In genomic region chr16:88740727-88741055, GRCh38 we compare ENCODE assay signal across 21 cellular contexts. TPM values are rescaled to one million over a fixed set of nuclear protein-coding genes. Genes with fewer than 3 reads are reported as not detected.
DNase-seq lines count a peak whose midpoint lies in the region; ATAC-seq, FAIRE-seq and TF ChIP-seq lines count a peak whose summit lies in the region.
"Had no signal": no experiment of that assay in that cellular context is flagged by ENCODE, and none has a peak within 500 bp of the region (broad histone marks: within the 10 kb centered on the region; RNA-seq: fewer than 3 reads in every experiment).

No MANE protein-coding gene starts in this region.

- H3K23ac ChIP-seq in neuronal stem cell (ENCODE audit: low read depth, low read length, poor library complexity), result peak overlapping the region; percentile 80

- no TSS peak for BruUV-seq in GM12878 (replicated peaks; lab: Mats Ljungman, UMichigan)

- no peak overlapping the region for H3K18ac ChIP-seq in neuronal stem cell (ENCODE audit: low read length)

- no peak overlapping the region for H3K4me3 ChIP-seq in BLaER1
- H3K4me3 ChIP-seq in HEK293 (ENCODE audit: low read depth, low read length), result no peak overlapping the region
- no peak overlapping the region for H3K4me3 ChIP-seq in GM12878
- H3K4me3 ChIP-seq in neuronal stem cell (ENCODE audit: low read length in 2 of 2), result no peak overlapping the region
- H3K4me3 ChIP-seq: BLaER1 treated with 17β-estradiol and CSF1 and Interleukin-3, amounts not matched to agents 10 nM and 100 nM; GM23248 had no signal

- intact Hi-C loops in GM12878 (cut with micrococcal nuclease; ENCODE audit: unreplicated experiment), result loop anchor here (10.0 kb wide), 1 partner anchor 474 kb away; the partner anchor contains the start of gene ZNF778

- H3K4me3 Mint-ChIP-seq in naive thymus-derived CD8-positive, alpha-beta T cell, result no peak overlapping the region
- H3K4me3 Mint-ChIP-seq: B cell; CD4-positive, alpha-beta memory T cell; H9 had no signal

- 84% methylated on average over 12 of the region's 12 CpGs for WGBS in GM12878 (ENCODE audit: insufficient coverage, insufficient replicate concordance, low lambda C conversion rate, missing lambda C conversion rate)
- WGBS in neuronal stem cell (ENCODE audit: extremely low coverage in 2 of 2, insufficient read length in 2 of 2, insufficient replicate concordance in 1 of 2), 2 donors, result no CpG with 5 or more reads among the region's 12 CpGs

- no peak for TF ChIP-seq RAD21 in GM12878 (IDR thresholded peaks at IDR 0.05; ENCODE audit: insufficient read depth, low read depth, low read length)

- FAIRE-seq in GM12878 (lab: Jason Lieb, UNC), result no peak
- FAIRE-seq: A204.1, GM12891, GM18507 had no signal

- CTCF ChIA-PET in HEK293 (lab: Yijun Ruan, JAX), result interaction anchor here (1.1 to 1.5 kb wide), 2 partner anchors 20 to 43 kb away, joined by 3 read pairs; no protein-coding TSS in a partner anchor
- CTCF ChIA-PET in GM12878 (lab: Yijun Ruan, JAX), result interaction anchor here (0.6 kb wide), 1 partner anchor 10 kb away, joined by 4 read pairs; no protein-coding TSS in a partner anchor

- DNase-seq in GM12878 (ENCODE audit: low read depth, low spot score) (no peak), neuronal stem cell (ENCODE audit: low spot score) (no peak), SK-N-DZ (ENCODE audit: low spot score) (no peak)
- no peak for DNase-seq in naive thymus-derived CD8-positive, alpha-beta T cell
- DNase-seq: Calu3, COR-L47, DMS79, EL, GDM1, GM23248, H9 had no signal

- no peak overlapping the region for H4K91ac ChIP-seq in neuronal stem cell (ENCODE audit: low read depth, low read length, poor library complexity)

- no peak overlapping the region for H2BK15ac ChIP-seq in neuronal stem cell (ENCODE audit: low read length)

- no peak for ATAC-seq in GM12878
- ATAC-seq in naive thymus-derived CD8-positive, alpha-beta T cell, result no peak
- no peak for ATAC-seq in GM21717 (IDR thresholded peaks at IDR 0.05; ENCODE audit: unreplicated experiment)

- H3K4me1 ChIP-seq in BLaER1, result peaks cover 87% of the 10 kb centered on the region
- no peaks in the 10 kb centered on the region; the same call in 1 of the 2 replicates for H3K4me1 ChIP-seq in HEK293 (ENCODE audit: control insufficient read depth, insufficient read depth, low read length)
- H3K4me1 ChIP-seq in GM12878 (ENCODE audit: control insufficient read depth, insufficient read depth, low read length), result peaks cover 9% of the 10 kb centered on the region
- peaks cover 3 to 18% of the 10 kb centered on the region in 2 donors for H3K4me1 ChIP-seq in neuronal stem cell (ENCODE audit: control insufficient read depth in 2 of 2, insufficient read depth in 1 of 2, low read depth in 1 of 2, low read length in 2 of 2)

- peak overlapping the region in 1 of 10 donors; percentile 29 for H3K27ac Mint-ChIP-seq in naive thymus-derived CD8-positive, alpha-beta T cell
- H3K27ac Mint-ChIP-seq: B cell, H9 had no signal

- SMC1A ChIA-PET in GM12878 (lab: Charles Lee; ENCODE audit: uncharacterized antibody, unreplicated experiment), result no interaction called here

- peaks cover 0 to 2% (median 0%) of the 10 kb centered on the region in 3 donors for H3K36me3 Mint-ChIP-seq in naive thymus-derived CD8-positive, alpha-beta T cell

- no peaks in the 10 kb centered on the region; the same call in none of the 2 replicates for H3K79me2 ChIP-seq in GM12878 (ENCODE audit: control insufficient read depth, insufficient read depth, low read length)

- peak overlapping the region; percentile 38; the same call in 1 of the 2 replicates for H3K9ac ChIP-seq in BLaER1
- H3K9ac ChIP-seq in GM12878 (ENCODE audit: control insufficient read depth, insufficient read depth, low read length), result no peak overlapping the region
- peak overlapping the region; percentile 60 for H3K9ac ChIP-seq in neuronal stem cell (ENCODE audit: low read depth, low read length, poor library complexity)
- H3K9ac ChIP-seq: GM23248 had no signal

- TF ChIP-seq CTCF in HEK293 (tag by site-specific recombination; IDR thresholded peaks at IDR 0.05) (no peak), GM12878 (IDR thresholded peaks at IDR 0.05 in 2 of 3, conservative IDR thresholded peaks at IDR 0.05 in 1 of 3; ENCODE audit: control insufficient read depth in 2 of 3, extremely low read depth in 1 of 3, insufficient read depth in 1 of 3, low read depth in 3 of 3, low read length in 3 of 3) (no peak)

- TF ChIP-seq EP300 in GM12878 (IDR thresholded peaks at IDR 0.05; ENCODE audit: borderline replicate concordance in 1 of 2, control insufficient read depth in 1 of 2, low read depth in 2 of 2, low read length in 2 of 2), result no peak

- no peak overlapping the region for H3K14ac ChIP-seq in neuronal stem cell (ENCODE audit: low read length)

- no peaks in the 10 kb centered on the region for H3K9me3 Mint-ChIP-seq in naive thymus-derived CD8-positive, alpha-beta T cell
- H3K9me3 Mint-ChIP-seq: CD4-positive, alpha-beta memory T cell; H9 had no signal

- H2AK5ac ChIP-seq in neuronal stem cell (ENCODE audit: low read depth, low read length), result peak overlapping the region; percentile 70

- H2BK120ac ChIP-seq in neuronal stem cell (ENCODE audit: low read depth, low read length), result no peak overlapping the region

- peaks cover 97% of the 10 kb centered on the region for H4K20me1 ChIP-seq in BLaER1
- no peaks in the 10 kb centered on the region for H4K20me1 ChIP-seq in GM12878 (ENCODE audit: control insufficient read depth, insufficient read depth)

- POLR2A ChIA-PET in HEK293 (lab: Yijun Ruan, JAX), result interaction anchor here (0.7 kb wide), 2 partner anchors 30 to 66 kb away, joined by 3 read pairs; no protein-coding TSS in a partner anchor
- POLR2A ChIA-PET in GM12878 (lab: Charles Lee), result no interaction called here
- POLR2A ChIA-PET in naive thymus-derived CD8-positive, alpha-beta T cell (lab: Charles Lee), result interaction anchor here (1.0 to 1.5 kb wide), 3 partner anchors 41 to 117 kb away, joined by 4 to 6 read pairs (median 4); partner anchors contain the start of gene APRT

- RAD21 ChIA-PET in GM12878 (lab: Charles Lee; ENCODE audit: unreplicated experiment), result no interaction called here

- H3K27ac ChIP-seq in BLaER1, result peak overlapping the region; percentile 30; the same call in 1 of the 2 replicates
- H3K27ac ChIP-seq in HEK293 (ENCODE audit: extremely low read depth, low read depth, low read length), result no peak overlapping the region
- H3K27ac ChIP-seq in GM12878 (ENCODE audit: control insufficient read depth, insufficient read depth), result no peak overlapping the region
- H3K27ac ChIP-seq in neuronal stem cell (replicated peaks; ENCODE audit: low read length), result no peak overlapping the region
- H3K27ac ChIP-seq: 22Rv1; BLaER1 treated with 17β-estradiol and CSF1 and Interleukin-3, amounts not matched to agents 10 nM and 100 nM; GM23248 had no signal

- no peak overlapping the region for H2BK12ac ChIP-seq in neuronal stem cell (ENCODE audit: low read length)

- H2AFZ ChIP-seq in GM12878 (ENCODE audit: control insufficient read depth, low read depth, low read length) (no peak overlapping the region), neuronal stem cell (ENCODE audit: low read length) (no peak overlapping the region)
- H2AFZ ChIP-seq: GM23248 had no signal

- in situ Hi-C loops in GM12878 (cut with MboI), result no loop called here

- no peaks in the 10 kb centered on the region for H3K27me3 Mint-ChIP-seq in naive thymus-derived CD8-positive, alpha-beta T cell
- H3K27me3 Mint-ChIP-seq: B cell; CD4-positive, alpha-beta memory T cell had no signal

- H3K79me1 ChIP-seq in neuronal stem cell (ENCODE audit: low read depth, low read length), result no peaks in the 10 kb centered on the region

- H3K36me3 ChIP-seq in BLaER1 (peaks cover 69% of the 10 kb centered on the region), HEK293 (ENCODE audit: control insufficient read depth in 2 of 2, insufficient read depth in 1 of 2, low read length in 2 of 2) (peaks cover 0 to 35% of the 10 kb centered on the region in 2 experiments; a peak in 1 of 3 replicates), GM12878 (ENCODE audit: control insufficient read depth in 2 of 2, insufficient read depth in 2 of 2, low read length in 1 of 2) (peaks cover 4 to 36% of the 10 kb centered on the region in 2 experiments; a peak in 3 of 4 replicates), neuronal stem cell (replicated peaks in 1 of 2; ENCODE audit: control insufficient read depth in 2 of 2, insufficient read depth in 2 of 2, low read length in 2 of 2) (no peaks in the 10 kb centered on the region)

- H4K8ac ChIP-seq in neuronal stem cell (ENCODE audit: low read depth, low read length), result peak overlapping the region; percentile 17

- H3K27me3 ChIP-seq in BLaER1 (no peaks in the 10 kb centered on the region), GM12878 (replicated peaks in 1 of 2; ENCODE audit: control insufficient read depth in 2 of 2, insufficient read depth in 2 of 2, low read length in 1 of 2) (no peaks in the 10 kb centered on the region), neuronal stem cell (ENCODE audit: control insufficient read depth in 3 of 3, insufficient read depth in 3 of 3, low read depth in 1 of 3, low read length in 3 of 3) (peaks cover 0 to 7% (median 0%) of the 10 kb centered on the region in 3 experiments)
- H3K27me3 ChIP-seq: BLaER1 treated with 17β-estradiol and CSF1 and Interleukin-3, amounts not matched to agents 10 nM and 100 nM had no signal

- H3K4me1 Mint-ChIP-seq in naive thymus-derived CD8-positive, alpha-beta T cell, result peaks cover 4 to 25% (median 18%) of the 10 kb centered on the region in 4 donors

- H3K9me3 ChIP-seq in BLaER1, result no peaks in the 10 kb centered on the region
- no peaks in the 10 kb centered on the region for H3K9me3 ChIP-seq in HEK293 (ENCODE audit: control insufficient read depth, insufficient read depth, low read depth, low read length)
- H3K9me3 ChIP-seq in GM12878 (replicated peaks; ENCODE audit: control insufficient read depth, insufficient read depth, low read length), result no peaks in the 10 kb centered on the region
- no peaks in the 10 kb centered on the region for H3K9me3 ChIP-seq in neuronal stem cell (replicated peaks in 1 of 2; ENCODE audit: control insufficient read depth in 2 of 2, insufficient read depth in 1 of 2, low read depth in 1 of 2, low read length in 2 of 2)
- H3K9me3 ChIP-seq: BLaER1 treated with 17β-estradiol and CSF1 and Interleukin-3, amounts not matched to agents 10 nM and 100 nM had no signal

- peak overlapping the region; percentile 24; the same call in 1 of the 2 replicates for H3K4me2 ChIP-seq in BLaER1
- no peak overlapping the region for H3K4me2 ChIP-seq in GM12878 (ENCODE audit: control insufficient read depth, insufficient read depth)
- no peak overlapping the region for H3K4me2 ChIP-seq in neuronal stem cell (ENCODE audit: insufficient read depth, low read length, poor library complexity, severe bottlenecking)

- TF ChIP-seq POLR2A in GM12878 (IDR thresholded peaks at IDR 0.05; ENCODE audit: low read depth, low read length), result 0 out of 2 replicates have a peak, but pooled peaks have one; percentile 23

- no peak overlapping the region for H2BK5ac ChIP-seq in neuronal stem cell (ENCODE audit: low read length)

- no peak overlapping the region for H3K4ac ChIP-seq in neuronal stem cell (ENCODE audit: low read length)

RNA-seq across cellular contexts. Expression of gene CTU2, which starts 34.4 kb away (rescaled TPM):
- 16.7 and 18.4 TPM in 2 replicates for total RNA-seq in GM12878 (2013; cell fraction: nucleolus; rRNA removed)
- total RNA-seq in GM12878 (2014; rRNA removed), result 17.8 and 23.3 TPM in 2 replicates
- 11.0 and 12.2 TPM in 2 replicates for total RNA-seq in GM12878 (2014; rRNA removed; fragmentation: Illumina TruSeq; extraction: Trizol)
- 44.5 and 48.5 TPM in 2 replicates for total RNA-seq in GM12878 (2021)
- 12.3 TPM for polyA plus RNA-seq in GM12878 (2011; ENCODE audit: low read depth)
- polyA plus RNA-seq in GM12878 (2011; rRNA removed), result 6.8 and 13.2 TPM in 2 replicates
- polyA plus RNA-seq in GM12878 (2011; cell fraction: cytosol; rRNA removed), result 20.3 and 30.6 TPM in 2 replicates
- polyA plus RNA-seq in GM12878 (2011; cell fraction: nucleus; rRNA removed), result 47.9 and 63.5 TPM in 2 replicates
- 12.7 and 17.5 TPM in 2 replicates for polyA plus RNA-seq in GM12878 (2012)
- 1.5 and 5.6 TPM in 2 replicates for polyA plus RNA-seq in GM12878 (2014; fragmentation: Illumina TruSeq; extraction: Trizol)
- polyA plus RNA-seq in GM12878 (2014; fragmentation: Nextera tagmentation; extraction: Ambion mirVana), result 1 to 10 TPM in 1 of 2 experiments, under 1 TPM in 1; 0.32 to 4.0 TPM
- 31.2 and 38.9 TPM in 2 replicates for polyA plus RNA-seq in GM12878 (2014; rRNA removed)
- polyA plus RNA-seq in GM12878 (2016; fragmentation: Nextera tagmentation; extraction: Ambion mirVana), result 10 to 100 TPM; 33.2 to 43.4 TPM
- polyA minus RNA-seq in GM12878 (2011; rRNA and poly(A)+ RNA removed), result 6.7 and 19.8 TPM in 2 replicates
- 14.7 and 16.6 TPM in 2 replicates for polyA minus RNA-seq in GM12878 (2011; cell fraction: cytosol; rRNA and poly(A)+ RNA removed)
- 15.8 and 23.2 TPM in 2 replicates for polyA minus RNA-seq in GM12878 (2011; cell fraction: nucleus; rRNA and poly(A)+ RNA removed)
- 25.8 TPM for polyA plus RNA-seq in neuronal stem cell (2013, experiment 1 of 2)
- polyA plus RNA-seq in neuronal stem cell (2013, experiment 2 of 2), result 28.0 TPM
- 10 to 100 TPM; 28.7 to 31.5 TPM for total RNA-seq in naive thymus-derived CD8-positive, alpha-beta T cell
- polyA plus RNA-seq in naive thymus-derived CD8-positive, alpha-beta T cell, result 10 to 100 TPM; 16.9 to 21.9 (median 19.0) TPM
- 31.8 and 36.8 TPM in 2 replicates for polyA plus RNA-seq in SK-N-DZ (2014; cell fraction: cytosol; rRNA removed)
- 56.6 and 109 TPM in 2 replicates for polyA plus RNA-seq in SK-N-DZ (2014; cell fraction: nucleus; rRNA removed)

RNA-seq across cellular contexts. Expression of gene RNF166, which starts 34.5 kb away (rescaled TPM):
- 28.0 and 31.3 TPM in 2 replicates for total RNA-seq in GM12878 (2013; cell fraction: nucleolus; rRNA removed)
- 23.3 and 26.4 TPM in 2 replicates for total RNA-seq in GM12878 (2014; rRNA removed)
- 5.2 and 6.4 TPM in 2 replicates for total RNA-seq in GM12878 (2014; rRNA removed; fragmentation: Illumina TruSeq; extraction: Trizol)
- 24.5 and 29.8 TPM in 2 replicates for total RNA-seq in GM12878 (2021)
- polyA plus RNA-seq in GM12878 (2011; ENCODE audit: low read depth), result 4.3 TPM
- polyA plus RNA-seq in GM12878 (2011; rRNA removed), result 4.8 and 8.3 TPM in 2 replicates
- 10.1 and 17.1 TPM in 2 replicates for polyA plus RNA-seq in GM12878 (2011; cell fraction: cytosol; rRNA removed)
- polyA plus RNA-seq in GM12878 (2011; cell fraction: nucleus; rRNA removed), result 112 and 135 TPM in 2 replicates
- 10.8 and 13.5 TPM in 2 replicates for polyA plus RNA-seq in GM12878 (2012)
- 1.7 and 5.3 TPM in 2 replicates for polyA plus RNA-seq in GM12878 (2014; fragmentation: Illumina TruSeq; extraction: Trizol)
- polyA plus RNA-seq in GM12878 (2014; fragmentation: Nextera tagmentation; extraction: Ambion mirVana), result 1 to 10 TPM in 1 of 2 experiments, under 1 TPM in 1; 0.48 to 1.3 TPM
- 32.8 and 35.2 TPM in 2 replicates for polyA plus RNA-seq in GM12878 (2014; rRNA removed)
- 10 to 100 TPM; 15.8 to 16.5 TPM for polyA plus RNA-seq in GM12878 (2016; fragmentation: Nextera tagmentation; extraction: Ambion mirVana)
- polyA minus RNA-seq in GM12878 (2011; rRNA and poly(A)+ RNA removed), result 4.8 and 16.4 TPM in 2 replicates
- polyA minus RNA-seq in GM12878 (2011; cell fraction: cytosol; rRNA and poly(A)+ RNA removed), result 9.6 and 9.8 TPM in 2 replicates
- 22.8 and 28.5 TPM in 2 replicates for polyA minus RNA-seq in GM12878 (2011; cell fraction: nucleus; rRNA and poly(A)+ RNA removed)
- 20.4 TPM for polyA plus RNA-seq in neuronal stem cell (2013, experiment 1 of 2)
- polyA plus RNA-seq in neuronal stem cell (2013, experiment 2 of 2), result 19.1 TPM
- total RNA-seq in naive thymus-derived CD8-positive, alpha-beta T cell, result 100 to 1,000 TPM; 209 to 230 TPM
- polyA plus RNA-seq in naive thymus-derived CD8-positive, alpha-beta T cell, result 100 to 1,000 TPM in 2 of 3 donors, 10 to 100 TPM in 1; 79.4 to 104 (median 101) TPM
- 50.9 and 65.7 TPM in 2 replicates for polyA plus RNA-seq in SK-N-DZ (2014; cell fraction: cytosol; rRNA removed)
- polyA plus RNA-seq in SK-N-DZ (2014; cell fraction: nucleus; rRNA removed), result 115 and 130 TPM in 2 replicates

RNA-seq across cellular contexts. Expression of gene PIEZO1, which starts 44.3 kb away (rescaled TPM):
- total RNA-seq in GM12878 (2013; cell fraction: nucleolus; rRNA removed), result 218 and 234 TPM in 2 replicates
- total RNA-seq in GM12878 (2014; rRNA removed), result 96.3 and 106 TPM in 2 replicates
- 21.8 and 30.6 TPM in 2 replicates for total RNA-seq in GM12878 (2014; rRNA removed; fragmentation: Illumina TruSeq; extraction: Trizol)
- 146 and 169 TPM in 2 replicates for total RNA-seq in GM12878 (2021)
- polyA plus RNA-seq in GM12878 (2011; ENCODE audit: low read depth), result 55.6 TPM
- 15.2 and 28.0 TPM in 2 replicates for polyA plus RNA-seq in GM12878 (2011; rRNA removed)
- 47.6 and 77.5 TPM in 2 replicates for polyA plus RNA-seq in GM12878 (2011; cell fraction: cytosol; rRNA removed)
- 493 and 679 TPM in 2 replicates for polyA plus RNA-seq in GM12878 (2011; cell fraction: nucleus; rRNA removed)
- polyA plus RNA-seq in GM12878 (2012), result 77.9 and 106 TPM in 2 replicates
- 17.0 and 39.9 TPM in 2 replicates for polyA plus RNA-seq in GM12878 (2014; fragmentation: Illumina TruSeq; extraction: Trizol)
- 1 to 10 TPM; 1.3 to 7.2 TPM for polyA plus RNA-seq in GM12878 (2014; fragmentation: Nextera tagmentation; extraction: Ambion mirVana)
- 116 and 167 TPM in 2 replicates for polyA plus RNA-seq in GM12878 (2014; rRNA removed)
- polyA plus RNA-seq in GM12878 (2016; fragmentation: Nextera tagmentation; extraction: Ambion mirVana), result 10 to 100 TPM; 31.1 to 35.6 TPM
- polyA minus RNA-seq in GM12878 (2011; rRNA and poly(A)+ RNA removed), result 39.4 and 60.9 TPM in 2 replicates
- 27.0 and 30.1 TPM in 2 replicates for polyA minus RNA-seq in GM12878 (2011; cell fraction: cytosol; rRNA and poly(A)+ RNA removed)
- 81.4 and 144 TPM in 2 replicates for polyA minus RNA-seq in GM12878 (2011; cell fraction: nucleus; rRNA and poly(A)+ RNA removed)
- 8.0 TPM for polyA plus RNA-seq in neuronal stem cell (2013, experiment 1 of 2)
- polyA plus RNA-seq in neuronal stem cell (2013, experiment 2 of 2), result 9.2 TPM
- 10 to 100 TPM; 90.0 to 94.5 TPM for total RNA-seq in naive thymus-derived CD8-positive, alpha-beta T cell
- 1 to 10 TPM; 2.4 to 8.4 (median 5.7) TPM for polyA plus RNA-seq in naive thymus-derived CD8-positive, alpha-beta T cell
- 37.9 and 52.7 TPM in 2 replicates for polyA plus RNA-seq in SK-N-DZ (2014; cell fraction: cytosol; rRNA removed)
- 213 and 283 TPM in 2 replicates for polyA plus RNA-seq in SK-N-DZ (2014; cell fraction: nucleus; rRNA removed)

RNA-seq across cellular contexts. Expression of gene SNAI3, which starts 54.4 kb away (rescaled TPM):
- 2.4 and 3.1 TPM in 2 replicates for total RNA-seq in GM12878 (2013; cell fraction: nucleolus; rRNA removed)
- total RNA-seq in GM12878 (2014; rRNA removed) (4.7 and 6.5 TPM in 2 replicates), GM12878 (2014; rRNA removed; fragmentation: Illumina TruSeq; extraction: Trizol) (1.2 and 1.7 TPM in 2 replicates), GM12878 (2021) (5.7 and 7.4 TPM in 2 replicates)
- polyA plus RNA-seq in GM12878 (2011; ENCODE audit: low read depth), result 1.5 TPM
- polyA plus RNA-seq in GM12878 (2011; rRNA removed) (0.53 and 1.5 TPM in 2 replicates), GM12878 (2014; fragmentation: Illumina TruSeq; extraction: Trizol) (0.10 and 1.4 TPM in 2 replicates), GM12878 (2014; fragmentation: Nextera tagmentation; extraction: Ambion mirVana) (under 1 TPM; 0.21 to 0.26 TPM), GM12878 (2014; rRNA removed) (4.3 and 6.6 TPM in 2 replicates), GM12878 (2016; fragmentation: Nextera tagmentation; extraction: Ambion mirVana) (1 to 10 TPM; 6.2 to 7.1 TPM)
- 2.0 and 3.2 TPM in 2 replicates for polyA plus RNA-seq in GM12878 (2011; cell fraction: cytosol; rRNA removed)
- 4.2 TPM in 2 replicates for polyA plus RNA-seq in GM12878 (2011; cell fraction: nucleus; rRNA removed)
- polyA plus RNA-seq in GM12878 (2012), result 2.6 and 2.8 TPM in 2 replicates
- 1.1 and 2.2 TPM in 2 replicates for polyA minus RNA-seq in GM12878 (2011; rRNA and poly(A)+ RNA removed)
- 2.3 and 2.4 TPM in 2 replicates for polyA minus RNA-seq in GM12878 (2011; cell fraction: cytosol; rRNA and poly(A)+ RNA removed)
- polyA minus RNA-seq in GM12878 (2011; cell fraction: nucleus; rRNA and poly(A)+ RNA removed), result 0.97 and 2.1 TPM in 2 replicates
- polyA plus RNA-seq in neuronal stem cell (2013, experiment 1 of 2), result 0.50 TPM
- 0.32 TPM for polyA plus RNA-seq in neuronal stem cell (2013, experiment 2 of 2)
- 1 to 10 TPM; 2.3 to 2.5 TPM for total RNA-seq in naive thymus-derived CD8-positive, alpha-beta T cell
- 1 to 10 TPM; 3.3 to 6.1 (median 5.3) TPM for polyA plus RNA-seq in naive thymus-derived CD8-positive, alpha-beta T cell
- polyA plus RNA-seq in SK-N-DZ (2014; cell fraction: cytosol; rRNA removed), result 0.22 and 0.82 TPM in 2 replicates
- polyA plus RNA-seq in SK-N-DZ (2014; cell fraction: nucleus; rRNA removed), result 0.16 and 0.21 TPM in 2 replicates
- total RNA-seq: GM23248 had no signal

Comparison
In these comparisons a context has a peak if more than half of its experiments do, and no peak if none do; other contexts are left out.
1. RNA of gene RNF166, which starts 34.5 kb away (total RNA-seq): 209 to 230 TPM in naive thymus-derived CD8-positive, alpha-beta T cell; 5.2 to 31.3 TPM in GM12878; every median in the first group is over 4 times any median in the second.